In the genomic region with DNA sequence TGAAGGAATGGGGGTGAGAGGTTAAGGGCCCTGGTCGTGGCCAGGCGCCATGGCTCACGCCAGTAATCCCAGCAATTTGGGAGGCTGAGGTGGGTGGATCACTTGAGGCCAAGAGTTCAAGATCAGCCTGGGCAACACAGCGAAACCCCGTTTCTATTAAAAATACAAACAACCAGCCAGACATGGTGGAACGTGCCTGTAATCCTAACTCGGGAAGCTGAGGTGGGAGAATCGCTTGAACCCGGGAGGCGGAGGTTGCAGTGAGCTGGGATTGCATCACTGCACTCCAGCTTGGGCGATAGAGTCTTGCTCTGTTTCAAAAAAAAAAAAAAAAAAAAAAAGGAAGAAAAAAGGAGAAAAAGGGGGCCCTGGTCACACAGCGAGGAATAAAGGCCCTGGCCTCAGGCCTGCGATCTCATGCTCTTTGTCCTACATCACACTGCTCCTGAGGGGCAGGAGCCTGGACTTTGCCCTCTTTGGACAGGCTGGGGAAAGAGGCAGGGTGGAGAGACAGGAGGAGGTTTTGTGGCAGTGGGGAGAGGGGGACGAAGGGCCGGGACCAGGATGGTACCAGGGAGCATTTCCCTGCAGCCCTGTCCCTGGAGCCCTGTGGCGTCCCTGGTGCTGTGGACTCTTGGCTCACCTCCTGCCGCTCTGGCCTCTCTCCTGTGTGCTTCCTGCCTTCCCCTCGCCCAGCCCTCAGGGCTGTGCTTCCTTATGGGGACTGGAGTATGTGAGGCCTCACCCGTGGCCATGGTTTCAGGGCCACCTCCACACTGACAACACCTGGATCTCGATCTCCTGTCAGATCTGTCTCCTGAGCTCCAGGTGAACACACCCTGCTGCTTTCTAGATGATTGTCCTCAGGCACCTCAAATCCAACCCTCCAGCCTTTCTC, we compare ENCODE assay signal across 1 cellular context.
TF ChIP-seq lines count a peak whose summit lies in the region.

No MANE protein-coding gene starts in this region.

TF ChIP-seq in HCT116, 20 proteins besides CTCF, POLR2A, EP300 and RAD21 (continued from another document):
- TF ChIP-seq, protein P1, sequence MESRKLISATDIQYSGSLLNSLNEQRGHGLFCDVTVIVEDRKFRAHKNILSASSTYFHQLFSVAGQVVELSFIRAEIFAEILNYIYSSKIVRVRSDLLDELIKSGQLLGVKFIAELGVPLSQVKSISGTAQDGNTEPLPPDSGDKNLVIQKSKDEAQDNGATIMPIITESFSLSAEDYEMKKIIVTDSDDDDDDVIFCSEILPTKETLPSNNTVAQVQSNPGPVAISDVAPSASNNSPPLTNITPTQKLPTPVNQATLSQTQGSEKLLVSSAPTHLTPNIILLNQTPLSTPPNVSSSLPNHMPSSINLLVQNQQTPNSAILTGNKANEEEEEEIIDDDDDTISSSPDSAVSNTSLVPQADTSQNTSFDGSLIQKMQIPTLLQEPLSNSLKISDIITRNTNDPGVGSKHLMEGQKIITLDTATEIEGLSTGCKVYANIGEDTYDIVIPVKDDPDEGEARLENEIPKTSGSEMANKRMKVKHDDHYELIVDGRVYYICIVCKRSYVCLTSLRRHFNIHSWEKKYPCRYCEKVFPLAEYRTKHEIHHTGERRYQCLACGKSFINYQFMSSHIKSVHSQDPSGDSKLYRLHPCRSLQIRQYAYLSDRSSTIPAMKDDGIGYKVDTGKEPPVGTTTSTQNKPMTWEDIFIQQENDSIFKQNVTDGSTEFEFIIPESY (IDR thresholded peaks at IDR 0.05; ENCODE audit: extremely low read depth, insufficient replicate concordance, low read length): no peak
- no peak for TF ChIP-seq ELF1 (IDR thresholded peaks at IDR 0.05; ENCODE audit: borderline replicate concordance, low read depth)
TF ChIP-seq in HCT116: peak in this region for 0.
